In the genomic region with DNA sequence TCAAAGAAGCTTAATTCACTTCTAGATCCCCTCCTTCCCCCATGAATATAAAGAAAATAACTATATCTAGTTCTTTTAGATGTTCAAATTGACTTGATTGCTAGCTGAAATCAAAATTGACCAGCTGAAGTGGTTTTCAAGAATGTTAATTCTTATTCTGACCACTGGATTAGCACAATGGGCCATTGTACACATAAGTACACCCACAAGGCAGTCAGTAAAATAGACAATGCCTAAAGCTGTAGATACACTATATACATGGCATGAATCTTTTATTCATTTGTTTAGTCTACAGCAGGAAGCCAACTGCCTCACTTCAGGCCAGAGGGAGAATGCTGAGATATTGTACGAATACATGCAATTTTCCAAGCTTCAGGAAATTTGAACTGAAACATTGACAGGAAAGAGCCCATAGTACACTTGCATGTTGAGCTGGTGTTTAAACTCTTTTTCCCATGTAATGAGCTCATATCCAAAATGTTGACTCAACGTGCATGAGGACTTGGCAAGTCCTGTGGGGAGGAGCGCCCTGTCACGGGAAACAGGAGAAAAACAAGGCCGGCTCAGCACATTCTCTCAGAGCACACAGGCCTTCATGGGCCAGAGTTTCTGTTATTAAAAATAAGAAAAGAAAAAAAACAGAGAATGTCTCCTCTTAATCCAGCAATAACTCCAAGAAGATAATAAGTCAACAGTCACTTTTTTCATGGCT, we compare ENCODE assay signal across 9 cellular contexts.
A peak's percentile ranks its signal among the peaks of the same experiment; 100 is the strongest.
DNase-seq lines count a peak whose midpoint lies in the region; ATAC-seq, FAIRE-seq and TF ChIP-seq lines count a peak whose summit lies in the region.
"Had no signal": no experiment of that assay in that cellular context is flagged by ENCODE, and none has a peak within 500 bp of the region (broad histone marks: within the 10 kb centered on the region; RNA-seq: fewer than 3 reads in every experiment).

No MANE protein-coding gene starts in this region.

- no peaks in the 10 kb centered on the region for H3K36me3 ChIP-seq in ACC112 (ENCODE audit: insufficient read depth, low read length)
- H3K36me3 ChIP-seq: WERI-Rb-1 had no signal

- DNase-seq in fibroblast of the aortic adventitia (ENCODE audit: low read depth), result peak; percentile 97
- peak; percentile 40 for DNase-seq in omental fat pad (ENCODE audit: low spot score)
- no peak for DNase-seq in NCI-H1436 treated with DMSO at 0.1 percent for 48 hours (lab: John Stamatoyannopoulos, UW)
- no peak for DNase-seq in activated naive CD4-positive, alpha-beta T cell (lab: John Stamatoyannopoulos, UW)
- no peak for DNase-seq in GM12892 (ENCODE audit: insufficient read length)
- DNase-seq in stimulated activated CD8-positive, alpha-beta memory T cell treated with anti-CD3 and anti-CD28 coated beads, Interleukin-4, amount 100 ng/mL, for 48 hours, result no peak
- DNase-seq: WERI-Rb-1 had no signal

- H3K27me3 ChIP-seq in ACC112 (ENCODE audit: insufficient read depth, low read length), result no peaks in the 10 kb centered on the region

- no peak for TF ChIP-seq POLR2A in GM12892 (IDR thresholded peaks at IDR 0.05; ENCODE audit: low read depth, low read length)

- peaks cover 18% of the 10 kb centered on the region for H3K4me1 ChIP-seq in ACC112 (ENCODE audit: control insufficient read depth, insufficient read depth, low read length, unreplicated experiment)

- no peak overlapping the region for H3K4me3 ChIP-seq in ACC112 (ENCODE audit: low read depth, low read length)
- H3K4me3 ChIP-seq in fibroblast of the aortic adventitia (ENCODE audit: low read depth, low read length), result no peak overlapping the region

- no peak for FAIRE-seq in GM12892 (lab: Jason Lieb, UNC)

- no peaks in the 10 kb centered on the region for H3K79me2 ChIP-seq in ACC112 (ENCODE audit: control insufficient read depth, insufficient read depth, low read length, unreplicated experiment)

- H2AFZ ChIP-seq in ACC112 (ENCODE audit: low read length, unreplicated experiment), result no peak overlapping the region

- TF ChIP-seq CTCF in fibroblast of the aortic adventitia (IDR thresholded peaks at IDR 0.05; ENCODE audit: insufficient read depth, low read length) (no peak), omental fat pad (IDR thresholded peaks at IDR 0.05) (no peak)

- peak overlapping the region; percentile 43 for H3K27ac ChIP-seq in ACC112 (ENCODE audit: low read depth, low read length)
- H3K27ac ChIP-seq: WERI-Rb-1 had no signal

- peak; percentile 87 for ATAC-seq in omental fat pad (ENCODE audit: low FRiP score)

TF ChIP-seq in PFSK-1, 5 proteins besides CTCF, POLR2A, EP300 and RAD21:
- TF ChIP-seq FOXP2 (optimal IDR thresholded peaks at IDR 0.05; ENCODE audit: borderline replicate concordance, extremely low read depth, extremely low read length, insufficient read depth) (peak; percentile 38), POLR2AphosphoS5 (IDR thresholded peaks at IDR 0.05; ENCODE audit: low read depth, low read length) (no peak)

Comparison
In these comparisons a context has a peak if more than half of its experiments do, and no peak if none do; other contexts are left out.
1. DNase-seq: peak in fibroblast of the aortic adventitia (single experiment) and omental fat pad (single experiment); none in NCI-H1436 treated with DMSO at 0.1 percent for 48 hours (single experiment), activated naive CD4-positive, alpha-beta T cell (0 of 4), GM12892 (single experiment) and stimulated activated CD8-positive, alpha-beta memory T cell treated with anti-CD3 and anti-CD28 coated beads, Interleukin-4, amount 100 ng/mL, for 48 hours (single experiment).